Comparison of ENCODE assay signal across 8 cellular contexts in the genomic region with DNA sequence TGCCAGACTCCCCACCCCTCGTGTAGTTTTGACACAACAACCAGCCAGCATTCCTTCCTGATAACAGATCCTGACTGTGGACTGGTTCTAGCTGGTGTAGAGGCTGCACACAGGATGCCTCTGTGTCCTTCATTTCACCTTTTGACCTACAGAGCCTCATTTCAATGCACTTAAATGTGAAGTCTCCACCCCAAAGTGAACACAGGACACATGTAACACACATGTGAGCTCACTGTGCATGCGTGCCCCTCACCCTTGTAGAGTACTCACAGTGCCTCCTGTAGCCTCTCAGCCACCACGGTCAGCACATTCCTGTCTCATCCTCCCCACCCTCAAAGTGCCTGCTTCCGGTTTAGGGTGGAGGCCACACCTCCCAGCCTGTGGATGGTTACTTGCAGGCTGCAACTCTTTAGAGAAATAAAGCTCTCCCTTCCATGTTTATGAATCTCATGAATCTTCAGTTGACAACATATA. TPM values are rescaled to one million over a fixed set of nuclear protein-coding genes. Genes with fewer than 3 reads are reported as not detected.
DNase-seq lines count a peak whose midpoint lies in the region; ATAC-seq, FAIRE-seq and TF ChIP-seq lines count a peak whose summit lies in the region.

No MANE protein-coding gene starts in this region.

- H3K18ac ChIP-seq in neuronal stem cell (ENCODE audit: low read length) = no peak overlapping the region

- no peaks in the 10 kb centered on the region for H3K36me3 ChIP-seq in bronchial epithelial cell (ENCODE audit: control insufficient read depth, insufficient read depth, low read length)
- no peaks in the 10 kb centered on the region for H3K36me3 ChIP-seq in neuronal stem cell (replicated peaks in 1 of 2; ENCODE audit: control insufficient read depth in 2 of 2, insufficient read depth in 2 of 2, low read length in 2 of 2)

- no peak overlapping the region for H2BK15ac ChIP-seq in neuronal stem cell (ENCODE audit: low read length)

- H3K14ac ChIP-seq in neuronal stem cell (ENCODE audit: low read length) = no peak overlapping the region

- TF ChIP-seq CTCF in bronchial epithelial cell (IDR thresholded peaks at IDR 0.05; ENCODE audit: insufficient read depth, low read length, severe bottlenecking) (no peak), foreskin fibroblast (IDR thresholded peaks at IDR 0.05; ENCODE audit: low read depth, low read length) (no peak)

- peak overlapping the region; percentile 84 for H2AFZ ChIP-seq in neuronal stem cell (ENCODE audit: low read length)

- H3K4me2 ChIP-seq in neuronal stem cell (ENCODE audit: insufficient read depth, low read length, poor library complexity, severe bottlenecking) = no peak overlapping the region

- no peak overlapping the region for H3K27ac ChIP-seq in neuronal stem cell (replicated peaks; ENCODE audit: low read length)

- no peak overlapping the region for H4K91ac ChIP-seq in neuronal stem cell (ENCODE audit: low read depth, low read length, poor library complexity)

- H2BK12ac ChIP-seq in neuronal stem cell (ENCODE audit: low read length) = no peak overlapping the region

- H3K79me1 ChIP-seq in neuronal stem cell (ENCODE audit: low read depth, low read length) = no peaks in the 10 kb centered on the region

- H3K4me1 ChIP-seq in neuronal stem cell (ENCODE audit: control insufficient read depth in 2 of 2, insufficient read depth in 1 of 2, low read depth in 1 of 2, low read length in 2 of 2) = peaks cover 6 to 11% of the 10 kb centered on the region in 2 donors

- H3K9me3 ChIP-seq in neuronal stem cell (replicated peaks in 1 of 2; ENCODE audit: control insufficient read depth in 2 of 2, insufficient read depth in 1 of 2, low read depth in 1 of 2, low read length in 2 of 2) = peaks cover 0 to under 1% of the 10 kb centered on the region in 2 donors

- H3K4ac ChIP-seq in neuronal stem cell (ENCODE audit: low read length) = no peak overlapping the region

- FAIRE-seq in bronchial epithelial cell (lab: Jason Lieb, UNC) = peak; percentile 18

- H2BK5ac ChIP-seq in neuronal stem cell (ENCODE audit: low read length) = no peak overlapping the region

- H3K4me3 ChIP-seq in bronchial epithelial cell (ENCODE audit: low read depth, low read length) = no peak overlapping the region
- H3K4me3 ChIP-seq in neuronal stem cell (ENCODE audit: low read length in 2 of 2) = peak overlapping the region in 1 of 2 donors; percentile 43
- no peak overlapping the region for H3K4me3 ChIP-seq in foreskin fibroblast (ENCODE audit: low read depth in 1 of 2, low read length in 2 of 2)

- H2AK5ac ChIP-seq in neuronal stem cell (ENCODE audit: low read depth, low read length) = no peak overlapping the region

- H3K23ac ChIP-seq in neuronal stem cell (ENCODE audit: low read depth, low read length, poor library complexity) = no peak overlapping the region

- no peak overlapping the region for H4K8ac ChIP-seq in neuronal stem cell (ENCODE audit: low read depth, low read length)

- DNase-seq in H4 (ENCODE audit: low spot score) = peak; percentile 46
- DNase-seq in NCI-H69 (lab: John Stamatoyannopoulos, UW) = peak; percentile 15
- DNase-seq in bronchial epithelial cell (ENCODE audit: low read depth) = no peak
- no peak for DNase-seq in neuronal stem cell (ENCODE audit: low spot score)
- no peak for DNase-seq in pons (ENCODE audit: low spot score)
- no peak for DNase-seq in NCI-H226
- DNase-seq in foreskin fibroblast = no peak

- H3K9ac ChIP-seq in neuronal stem cell (ENCODE audit: low read depth, low read length, poor library complexity) = no peak overlapping the region

- no peak for ATAC-seq in GM19328 (IDR thresholded peaks at IDR 0.05; ENCODE audit: unreplicated experiment)

- peaks cover 5% of the 10 kb centered on the region for H3K27me3 ChIP-seq in bronchial epithelial cell (ENCODE audit: control insufficient read depth, insufficient read depth, low read length)
- H3K27me3 ChIP-seq in neuronal stem cell (ENCODE audit: control insufficient read depth in 3 of 3, insufficient read depth in 3 of 3, low read depth in 1 of 3, low read length in 3 of 3) = peaks cover 0 to 17% (median 0%) of the 10 kb centered on the region in 3 experiments

- no peak overlapping the region for H2BK120ac ChIP-seq in neuronal stem cell (ENCODE audit: low read depth, low read length)

- no CpG with 5 or more reads among the region's 4 CpGs for WGBS in neuronal stem cell (ENCODE audit: extremely low coverage in 2 of 2, insufficient read length in 2 of 2, insufficient replicate concordance in 1 of 2), 2 donors

RNA-seq across cellular contexts. Expression of a gene that starts 11.6 kb away (rescaled TPM):
- 0.43 and 2.8 TPM in 2 replicates for total RNA-seq in H4 (2014; rRNA removed; shearing (Covaris generic))
- total RNA-seq in bronchial epithelial cell = 0.26 and 0.51 TPM in 2 replicates
- 11.1 TPM for polyA plus RNA-seq in neuronal stem cell (2013, experiment 1 of 2)
- polyA plus RNA-seq in neuronal stem cell (2013, experiment 2 of 2) = 11.1 TPM

Comparison
In these comparisons a context has a peak if more than half of its experiments do, and no peak if none do; other contexts are left out.
1. DNase-seq: peak in H4 (single experiment) and NCI-H69 (single experiment); none in bronchial epithelial cell (single experiment), neuronal stem cell (single experiment), pons (single experiment), NCI-H226 (single experiment) and foreskin fibroblast (0 of 2).